In the genomic region with DNA sequence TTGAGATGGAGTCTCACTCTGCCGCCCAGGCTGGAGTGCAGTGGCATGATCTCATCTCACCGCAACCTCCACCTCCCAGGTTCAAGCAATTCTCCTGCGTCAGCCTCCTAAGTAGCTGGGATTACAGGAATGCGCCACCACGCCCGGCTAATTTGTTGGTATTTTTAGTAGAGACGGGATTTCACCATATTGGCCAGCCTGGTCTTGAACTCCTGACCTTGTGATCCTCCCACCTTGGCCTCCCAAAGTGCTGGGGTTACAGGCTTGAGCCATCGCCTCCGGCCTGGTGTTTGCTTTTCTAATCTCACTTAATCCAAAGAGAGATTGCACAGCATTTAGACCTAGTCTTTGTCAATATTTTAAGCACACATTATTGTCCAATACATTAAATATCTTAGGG, we compare ENCODE assay signal across 8 cellular contexts. TPM values are rescaled to one million over a fixed set of nuclear protein-coding genes. Genes with fewer than 3 reads are reported as not detected.
DNase-seq lines count a peak whose midpoint lies in the region; ATAC-seq and TF ChIP-seq lines count a peak whose summit lies in the region.
"Not testable (repeated sequence)": the region's sequence is repeated elsewhere in the genome, so short reads cannot be mapped to it uniquely, and the experiment has no call there.

No MANE protein-coding gene starts in this region.

- intact Hi-C loops in dendritic cell treated with granulocyte-macrophage colony-stimulating factor and Interleukin-4, amounts not matched to agents 40 ng/mL and 50 ng/mL, for 4 days (cut with micrococcal nuclease); stomach (cut with DNase I; ENCODE audit: low total_unique reads): not testable (repeated sequence)

- peaks cover 17% of the 10 kb centered on the region for H3K4me1 ChIP-seq in CD8-positive, alpha-beta memory T cell (ENCODE audit: insufficient read depth, low read length)
- H3K4me1 ChIP-seq in hepatocyte (ENCODE audit: insufficient read depth): not testable (repeated sequence)
- H3K4me1 ChIP-seq in smooth muscle cell (ENCODE audit: low read depth): peaks cover 23% of the 10 kb centered on the region
- peaks cover 17 to 39% (median 31%) of the 10 kb centered on the region in 4 donors for H3K4me1 ChIP-seq in stomach

- H3F3A ChIP-seq in smooth muscle cell (ENCODE audit: low read depth): not testable (repeated sequence)

- CTCF ChIA-PET in CD8-positive, alpha-beta memory T cell (lab: Charles Lee): interaction anchor here (1.6 to 3.2 kb wide), 2 partner anchors 24 to 188 kb away, joined by 3 to 18 read pairs; a partner anchor contains a TSS

- H3K9me3 Mint-ChIP-seq in CD8-positive, alpha-beta memory T cell; dendritic cell treated with granulocyte-macrophage colony-stimulating factor and Interleukin-4, amounts not matched to agents 40 ng/mL and 50 ng/mL, for 4 days; neural crest cell: not testable (repeated sequence)

- not testable (repeated sequence) for H3K9me2 ChIP-seq in hepatocyte (replicated peaks; ENCODE audit: insufficient read depth)

- H2AFZ ChIP-seq in hepatocyte; smooth muscle cell (ENCODE audit: low read depth): not testable (repeated sequence)

- not testable (repeated sequence) for H3K36me3 ChIP-seq in CD8-positive, alpha-beta memory T cell (ENCODE audit: insufficient read depth, low read length); hepatocyte (replicated peaks; ENCODE audit: insufficient read depth, low read depth); smooth muscle cell (ENCODE audit: low read depth); stomach

- not testable (repeated sequence) for H3K9me3 ChIP-seq in CD8-positive, alpha-beta memory T cell (ENCODE audit: low read length); T-helper 17 cell (ENCODE audit: control insufficient read depth, low read length, poor library complexity, severe bottlenecking); hepatocyte (ENCODE audit: low read depth); smooth muscle cell (replicated peaks; ENCODE audit: low read depth); stomach

- TF ChIP-seq EP300 in stomach (IDR thresholded peaks at IDR 0.05): not testable (repeated sequence)

- not testable (repeated sequence) for H3K4me2 ChIP-seq in hepatocyte, smooth muscle cell

- not testable (repeated sequence) for ATAC-seq in T-helper 17 cell

- not testable (repeated sequence) for DNase-seq in CD8-positive, alpha-beta memory T cell; T-helper 17 cell; hepatocyte (ENCODE audit: low spot score); neural crest cell (ENCODE audit: low read depth, low spot score); smooth muscle cell (lab: John Stamatoyannopoulos, UW; ENCODE audit: unreplicated experiment); stomach
- peak; percentile 51 for DNase-seq in DMS53 treated with DMSO at 0.1 percent for 48 hours (lab: John Stamatoyannopoulos, UW; ENCODE audit: unreplicated experiment)

- not testable (repeated sequence) for H3K27me3 ChIP-seq in CD8-positive, alpha-beta memory T cell (ENCODE audit: insufficient read depth, low read length, poor library complexity, severe bottlenecking); hepatocyte; smooth muscle cell (ENCODE audit: low read depth); stomach

- H3K9ac ChIP-seq in smooth muscle cell (ENCODE audit: low read depth): not testable (repeated sequence)

- H3K4me1 Mint-ChIP-seq in CD8-positive, alpha-beta memory T cell: peaks cover 33 to 34% (median 33%) of the 10 kb centered on the region in 3 donors
- H3K4me1 Mint-ChIP-seq in T-helper 17 cell: peaks cover 27% of the 10 kb centered on the region
- peaks cover 23% of the 10 kb centered on the region for H3K4me1 Mint-ChIP-seq in dendritic cell treated with granulocyte-macrophage colony-stimulating factor and Interleukin-4, amounts not matched to agents 40 ng/mL and 50 ng/mL, for 4 days (ENCODE audit: low read depth)
- peaks cover 32% of the 10 kb centered on the region for H3K4me1 Mint-ChIP-seq in neural crest cell

- H3K27me3 Mint-ChIP-seq in CD8-positive, alpha-beta memory T cell; T-helper 17 cell; dendritic cell treated with granulocyte-macrophage colony-stimulating factor and Interleukin-4, amounts not matched to agents 40 ng/mL and 50 ng/mL, for 4 days; neural crest cell (ENCODE audit: low read depth): not testable (repeated sequence)

- H3K36me3 Mint-ChIP-seq in CD8-positive, alpha-beta memory T cell: peaks cover 0 to 23% (median 3%) of the 10 kb centered on the region in 3 donors
- not testable (repeated sequence) for H3K36me3 Mint-ChIP-seq in T-helper 17 cell (ENCODE audit: low read depth); dendritic cell treated with granulocyte-macrophage colony-stimulating factor and Interleukin-4, amounts not matched to agents 40 ng/mL and 50 ng/mL, for 4 days (ENCODE audit: low read depth); neural crest cell (ENCODE audit: low read depth)

- H4K20me1 ChIP-seq in hepatocyte (ENCODE audit: insufficient read depth, poor library complexity, severe bottlenecking) (peaks cover 24% of the 10 kb centered on the region), smooth muscle cell (ENCODE audit: low read depth) (peaks cover 28% of the 10 kb centered on the region)

- peaks cover 28% of the 10 kb centered on the region for H3K79me2 ChIP-seq in hepatocyte
- peaks cover 31% of the 10 kb centered on the region for H3K79me2 ChIP-seq in smooth muscle cell (ENCODE audit: low read depth)

- peak overlapping the region; percentile 70 for H3K27ac ChIP-seq in CD8-positive, alpha-beta memory T cell (ENCODE audit: low read depth, low read length)
- H3K27ac ChIP-seq in hepatocyte: peak overlapping the region; percentile 86
- peak overlapping the region; percentile 77 for H3K27ac ChIP-seq in smooth muscle cell (ENCODE audit: low read depth)
- peak overlapping the region in 4 of 5 donors; percentile 79 to 99 (median 90) for H3K27ac ChIP-seq in stomach

- peak overlapping the region in 4 of 7 donors; percentile 90 to 97 (median 92) for H3K4me3 Mint-ChIP-seq in CD8-positive, alpha-beta memory T cell
- not testable (repeated sequence) for H3K4me3 Mint-ChIP-seq in T-helper 17 cell; dendritic cell treated with granulocyte-macrophage colony-stimulating factor and Interleukin-4, amounts not matched to agents 40 ng/mL and 50 ng/mL, for 4 days
- H3K4me3 Mint-ChIP-seq in neural crest cell: peak overlapping the region; percentile 91

- POLR2A ChIA-PET in CD8-positive, alpha-beta memory T cell (lab: Charles Lee): not testable (repeated sequence)

- H3K4me3 ChIP-seq in CD8-positive, alpha-beta memory T cell (ENCODE audit: low read length); hepatocyte; smooth muscle cell; stomach: not testable (repeated sequence)

- peak overlapping the region in 3 of 8 donors; percentile 11 to 100 (median 94) for H3K27ac Mint-ChIP-seq in CD8-positive, alpha-beta memory T cell
- peak overlapping the region; percentile 99 for H3K27ac Mint-ChIP-seq in T-helper 17 cell
- peak overlapping the region; percentile 89 for H3K27ac Mint-ChIP-seq in dendritic cell treated with granulocyte-macrophage colony-stimulating factor and Interleukin-4, amounts not matched to agents 40 ng/mL and 50 ng/mL, for 4 days
- not testable (repeated sequence) for H3K27ac Mint-ChIP-seq in neural crest cell (ENCODE audit: unreplicated experiment)

- TF ChIP-seq CTCF in hepatocyte (IDR thresholded peaks at IDR 0.05; ENCODE audit: poor library complexity); neural crest cell (conservative IDR thresholded peaks at IDR 0.05); smooth muscle cell (IDR thresholded peaks at IDR 0.05; ENCODE audit: borderline replicate concordance, insufficient read depth, poor library complexity, severe bottlenecking); stomach (IDR thresholded peaks at IDR 0.05): not testable (repeated sequence)

- WGBS in hepatocyte (ENCODE audit: low lambda C conversion rate, missing lambda C conversion rate): 70% methylated on average over 9 of the region's 9 CpGs
- 83% methylated on average over 9 of the region's 9 CpGs for WGBS in smooth muscle cell (ENCODE audit: low lambda C conversion rate)
- WGBS in stomach, 5 donors: 41 to 73% (median 67%) methylated on average over 9 of the region's 9 CpGs

- TF ChIP-seq POLR2A in stomach (IDR thresholded peaks at IDR 0.05): not testable (repeated sequence)

RNA-seq across cellular contexts. Expression of a gene that starts 1.4 kb away (rescaled TPM):
- 10 to 100 TPM; 62.6 to 74.5 TPM for total RNA-seq in CD8-positive, alpha-beta memory T cell
- 114 TPM for polyA plus RNA-seq in CD8-positive, alpha-beta memory T cell
- 100 to 1,000 TPM; 137 to 138 TPM for total RNA-seq in T-helper 17 cell
- 36.5 and 41.1 TPM in 2 replicates for total RNA-seq in hepatocyte
- 28.7 and 39.7 TPM in 2 replicates for polyA plus RNA-seq in hepatocyte
- total RNA-seq in neural crest cell: 37.5 and 47.4 TPM in 2 replicates
- total RNA-seq in smooth muscle cell: 42.1 and 53.8 TPM in 2 replicates
- 32.8 and 46.9 TPM in 2 replicates for polyA plus RNA-seq in smooth muscle cell
- total RNA-seq in stomach: 10 to 100 TPM in 4 of 5 donors, 1 to 10 TPM in 1; 7.0 to 87.9 (median 46.3) TPM
- polyA plus RNA-seq in stomach: 10 to 100 TPM in 2 of 3 donors, 1 to 10 TPM in 1; 8.7 to 20.9 (median 10.1) TPM
